In the genomic region with DNA sequence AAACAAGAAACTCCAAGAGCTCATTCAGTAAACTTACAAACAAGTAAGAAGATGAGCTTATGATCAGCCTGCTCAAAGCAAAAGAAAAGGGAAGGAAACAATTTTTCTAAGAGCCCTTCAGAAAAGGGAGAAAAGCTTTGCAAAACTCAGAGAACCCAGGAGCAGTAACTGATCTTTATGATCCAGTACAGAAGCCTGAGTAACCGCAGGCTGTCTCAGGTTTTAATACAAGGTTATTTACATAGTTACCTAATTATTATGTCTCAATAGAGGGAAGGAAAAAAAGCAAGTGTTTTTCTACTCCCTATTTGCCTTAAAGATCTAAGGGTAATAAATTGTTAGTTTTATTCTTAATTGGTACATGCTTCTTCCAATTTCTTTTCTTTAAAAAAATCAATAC, we compare ENCODE assay signal across 14 cellular contexts.
"Had no signal": no experiment of that assay in that cellular context is flagged by ENCODE, and none has a peak within 500 bp of the region (broad histone marks: within the 10 kb centered on the region; RNA-seq: fewer than 3 reads in every experiment).

No MANE protein-coding gene starts in this region.

- H3K4me1 Mint-ChIP-seq: activated CD4-positive, alpha-beta T cell treated with anti-CD3 and anti-CD28 coated beads, Interleukin-2, amount 10 ng/mL, durations not matched to agents 24 days and 14 days; activated naive CD4-positive, alpha-beta T cell treated with anti-CD3 and anti-CD28 coated beads, Interleukin-2, amount 10 ng/mL, durations not matched to agents 7 days and 5 days; activated T-helper 17 cell treated with anti-CD3 and anti-CD28 coated beads, Interleukin-2, amount 50 U/mL, for 72 hours; stimulated activated effector memory CD8-positive, alpha-beta T cell treated with anti-CD3 and anti-CD28 coated beads, Interleukin-12 subunit alpha, Interleukin-12 subunit beta, amount 100 ng/mL, for 72 hours had no signal

- H3K4me1 ChIP-seq: pancreas, tibial artery, uterus had no signal

- H3K27me3 ChIP-seq: hepatocyte, pancreas, tibial artery, uterus had no signal

- H3K4me3 Mint-ChIP-seq: activated CD4-positive, alpha-beta T cell treated with anti-CD3 and anti-CD28 coated beads, Interleukin-2, amount 10 ng/mL, durations not matched to agents 24 days and 14 days; activated naive CD4-positive, alpha-beta T cell treated with anti-CD3 and anti-CD28 coated beads, Interleukin-2, amount 10 ng/mL, durations not matched to agents 7 days and 5 days; activated T-helper 17 cell treated with anti-CD3 and anti-CD28 coated beads, Interleukin-2, amount 50 U/mL, for 72 hours; neural progenitor cell; stimulated activated effector memory CD8-positive, alpha-beta T cell treated with anti-CD3 and anti-CD28 coated beads, Interleukin-12 subunit alpha, Interleukin-12 subunit beta, amount 100 ng/mL, for 72 hours; WTC11 had no signal

- H3K27me3 Mint-ChIP-seq: activated CD4-positive, alpha-beta T cell treated with anti-CD3 and anti-CD28 coated beads, Interleukin-2, amount 10 ng/mL, durations not matched to agents 24 days and 14 days; activated naive CD4-positive, alpha-beta T cell treated with anti-CD3 and anti-CD28 coated beads, Interleukin-2, amount 10 ng/mL, durations not matched to agents 7 days and 5 days had no signal

- H3K9me3 ChIP-seq: pancreas, tibial artery, uterus had no signal

- H2AFZ ChIP-seq: hepatocyte, neural progenitor cell had no signal

- H3K9ac ChIP-seq: neural progenitor cell had no signal

- H3K27ac ChIP-seq: hepatocyte, neural progenitor cell, pancreas, tibial artery, uterus had no signal

- H3K36me3 Mint-ChIP-seq: activated naive CD4-positive, alpha-beta T cell treated with anti-CD3 and anti-CD28 coated beads, Interleukin-2, amount 10 ng/mL, durations not matched to agents 7 days and 5 days; neural progenitor cell; stimulated activated effector memory CD8-positive, alpha-beta T cell treated with anti-CD3 and anti-CD28 coated beads, Interleukin-12 subunit alpha, Interleukin-12 subunit beta, amount 100 ng/mL, for 72 hours; WTC11 had no signal

- H3K79me2 ChIP-seq: hepatocyte had no signal

- H3K36me3 ChIP-seq: neural progenitor cell, pancreas, tibial artery, uterus had no signal

- DNase-seq: activated CD4-positive, alpha-beta T cell treated with anti-CD3 and anti-CD28 coated beads, Interleukin-2, amount 10 ng/mL, durations not matched to agents 24 days and 14 days; activated naive CD4-positive, alpha-beta T cell treated with anti-CD3 and anti-CD28 coated beads, Interleukin-2, amount 10 ng/mL, durations not matched to agents 7 days and 5 days; effector memory CD4-positive, alpha-beta T cell; kidney glomerular epithelial cell; uterus had no signal

- H3K4me2 ChIP-seq: hepatocyte, neural progenitor cell had no signal

- H3K9me3 Mint-ChIP-seq: activated CD4-positive, alpha-beta T cell treated with anti-CD3 and anti-CD28 coated beads, Interleukin-2, amount 10 ng/mL, durations not matched to agents 24 days and 14 days; activated naive CD4-positive, alpha-beta T cell treated with anti-CD3 and anti-CD28 coated beads, Interleukin-2, amount 10 ng/mL, durations not matched to agents 7 days and 5 days; activated T-helper 17 cell treated with anti-CD3 and anti-CD28 coated beads, Interleukin-2, amount 50 U/mL, for 72 hours; neural progenitor cell; WTC11 had no signal

- H3K27ac Mint-ChIP-seq: activated CD4-positive, alpha-beta T cell treated with anti-CD3 and anti-CD28 coated beads, Interleukin-2, amount 10 ng/mL, durations not matched to agents 24 days and 14 days; activated naive CD4-positive, alpha-beta T cell treated with anti-CD3 and anti-CD28 coated beads, Interleukin-2, amount 10 ng/mL, durations not matched to agents 7 days and 5 days; activated T-helper 17 cell treated with anti-CD3 and anti-CD28 coated beads, Interleukin-2, amount 50 U/mL, for 72 hours; neural progenitor cell; stimulated activated effector memory CD8-positive, alpha-beta T cell treated with anti-CD3 and anti-CD28 coated beads, Interleukin-12 subunit alpha, Interleukin-12 subunit beta, amount 100 ng/mL, for 72 hours; WTC11 had no signal

- H3K4me3 ChIP-seq: coronary artery, hepatocyte, neural progenitor cell, pancreas, skin epidermis, tibial artery, uterus had no signal

- FAIRE-seq: pancreas had no signal
